In the genomic region with DNA sequence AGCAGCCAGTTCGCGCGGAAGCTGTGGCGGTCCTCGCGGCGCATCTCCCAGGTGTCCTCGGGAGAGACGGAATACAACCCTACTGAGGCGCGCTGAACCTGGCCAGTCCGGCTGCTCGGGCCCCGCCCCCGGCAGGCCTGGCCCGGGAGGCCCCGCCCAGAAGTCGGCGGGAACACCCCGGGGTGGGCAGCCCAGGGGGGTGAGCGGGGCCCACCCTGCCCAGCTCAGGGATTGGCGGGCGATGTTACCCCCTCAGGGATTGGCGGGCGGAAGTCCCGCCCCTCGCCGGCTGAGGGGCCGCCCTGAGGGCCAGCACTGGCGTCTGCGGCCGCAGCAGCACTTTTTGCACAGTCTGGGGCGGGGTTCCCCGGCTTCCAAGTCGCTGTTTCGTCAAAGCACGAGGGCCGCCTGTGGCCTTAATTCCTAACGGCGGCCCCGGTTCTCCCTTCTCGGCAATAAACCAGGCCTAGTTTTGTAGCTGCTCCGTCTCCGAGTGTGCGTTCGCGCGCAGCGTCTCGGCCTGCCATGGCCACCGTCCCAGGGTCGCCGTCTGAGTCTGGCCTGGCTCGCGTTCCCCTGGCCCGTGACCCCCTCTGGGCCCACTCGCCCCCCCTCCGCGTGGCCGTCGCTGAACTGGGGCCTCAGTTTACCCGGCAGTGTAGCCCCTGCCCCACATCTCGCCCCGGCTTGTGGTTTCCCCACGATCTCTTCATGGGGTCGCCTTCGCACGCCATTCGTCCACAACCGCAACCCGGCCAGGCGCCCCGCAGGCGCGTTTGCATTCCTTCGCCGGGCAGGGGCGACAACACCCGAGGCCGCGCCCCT, we compare ENCODE assay signal across 7 cellular contexts. TPM values are rescaled to one million over a fixed set of nuclear protein-coding genes. Genes with fewer than 3 reads are reported as not detected.
DNase-seq lines count a peak whose midpoint lies in the region; ATAC-seq and TF ChIP-seq lines count a peak whose summit lies in the region.

No MANE protein-coding gene starts in this region.

- peak overlapping the region; percentile 98 for H3K27ac Mint-ChIP-seq in progenitor cell of endocrine pancreas

- H3K4me1 Mint-ChIP-seq in progenitor cell of endocrine pancreas (ENCODE audit: low read depth) = peaks cover 8% of the 10 kb centered on the region

- no peaks in the 10 kb centered on the region for H3K9me3 ChIP-seq in SU-DHL-6 (ENCODE audit: insufficient read depth, low read length)
- no peaks in the 10 kb centered on the region for H3K9me3 ChIP-seq in left ventricle myocardium inferior (replicated peaks)

- DNase-seq in amniotic epithelial cell (ENCODE audit: low read depth) = peak; percentile 90
- peak; percentile 90 for DNase-seq in left ventricle myocardium inferior
- peak; percentile 85 for DNase-seq in progenitor cell of endocrine pancreas (ENCODE audit: low spot score, unreplicated experiment)
- peak; percentile 92 for DNase-seq in ureter (ENCODE audit: low spot score)

- peak overlapping the region; percentile 45 for H3K9ac ChIP-seq in SU-DHL-6 (ENCODE audit: low read length)

- peak; percentile 88 for ATAC-seq in GM19035 (IDR thresholded peaks at IDR 0.05; ENCODE audit: unreplicated experiment)
- peak; percentile 65 for ATAC-seq in HG03159 (IDR thresholded peaks at IDR 0.05; ENCODE audit: unreplicated experiment)

- peak overlapping the region; percentile 54 for H2AFZ ChIP-seq in SU-DHL-6 (ENCODE audit: low read depth, low read length, severe bottlenecking)

- H3K79me2 ChIP-seq in SU-DHL-6 (ENCODE audit: insufficient read depth, low read length) = no peaks in the 10 kb centered on the region

- H3K4me2 ChIP-seq in SU-DHL-6 (ENCODE audit: low read depth, low read length, poor library complexity, severe bottlenecking) = peak overlapping the region; percentile 51

- H3K36me3 ChIP-seq in SU-DHL-6 (ENCODE audit: low read length) (no peaks in the 10 kb centered on the region), left ventricle myocardium inferior (peaks cover 17% of the 10 kb centered on the region)

- H4K20me1 ChIP-seq in SU-DHL-6 (ENCODE audit: low read depth, low read length) = no peaks in the 10 kb centered on the region

- peaks cover 10% of the 10 kb centered on the region for H3K36me3 Mint-ChIP-seq in progenitor cell of endocrine pancreas (ENCODE audit: insufficient read depth)

- no peaks in the 10 kb centered on the region for H3K9me3 Mint-ChIP-seq in progenitor cell of endocrine pancreas (ENCODE audit: low read depth)

- H3K4me3 Mint-ChIP-seq in progenitor cell of endocrine pancreas (ENCODE audit: low read depth) = peak overlapping the region; percentile 74

- H3K4me3 ChIP-seq in SU-DHL-6 (ENCODE audit: insufficient read depth, low read length, poor library complexity, severe bottlenecking) (peak overlapping the region; percentile 33), left ventricle myocardium inferior (peak overlapping the region; percentile 75)

- H3K9me2 ChIP-seq in SU-DHL-6 (replicated peaks; ENCODE audit: insufficient read depth, low read length) = no peaks in the 10 kb centered on the region

- 0 out of 2 replicates have a peak overlapping the region, but pooled peaks have one; percentile 35 for H3K27ac ChIP-seq in SU-DHL-6 (ENCODE audit: low read depth, low read length)
- peak overlapping the region; percentile 90 for H3K27ac ChIP-seq in left ventricle myocardium inferior (replicated peaks)

- no peak for TF ChIP-seq CTCF in SU-DHL-6 (IDR thresholded peaks at IDR 0.05; ENCODE audit: insufficient read depth, low read length, poor library complexity, severe bottlenecking)
- TF ChIP-seq CTCF in left ventricle myocardium inferior (IDR thresholded peaks at IDR 0.05; ENCODE audit: borderline replicate concordance) = no peak
- TF ChIP-seq CTCF in progenitor cell of endocrine pancreas (IDR thresholded peaks at IDR 0.05; ENCODE audit: unreplicated experiment) = peak; percentile 31

- intact Hi-C loops in left ventricle myocardium inferior (cut with micrococcal nuclease) = no loop called here

- H3K27me3 ChIP-seq in SU-DHL-6 (ENCODE audit: low read length) (no peaks in the 10 kb centered on the region), left ventricle myocardium inferior (ENCODE audit: low read depth) (no peaks in the 10 kb centered on the region)

- peaks cover 25% of the 10 kb centered on the region for H3K4me1 ChIP-seq in left ventricle myocardium inferior

- H3K27me3 Mint-ChIP-seq in progenitor cell of endocrine pancreas = no peaks in the 10 kb centered on the region

- H3F3A ChIP-seq in SU-DHL-6 (ENCODE audit: insufficient read depth) = peaks cover 9% of the 10 kb centered on the region

RNA-seq across cellular contexts. Expression of gene NBEAL2, which starts 30.0 kb away (rescaled TPM):
- total RNA-seq in left ventricle myocardium inferior (12.6 TPM), progenitor cell of endocrine pancreas (292 and 320 TPM in 2 replicates), ureter (122 TPM)

RNA-seq across cellular contexts. Expression of gene CCDC12, which starts 32.9 kb away (rescaled TPM):
- total RNA-seq in left ventricle myocardium inferior (31.0 TPM), progenitor cell of endocrine pancreas (62.3 and 64.3 TPM in 2 replicates), ureter (72.0 TPM)

Comparison
In these comparisons a context has a peak if more than half of its experiments do, and no peak if none do; other contexts are left out.
1. Peak in every context shown above with its lines: DNase-seq, ATAC-seq, H3K4me3 ChIP-seq and H3K27ac ChIP-seq.